In the genomic region with DNA sequence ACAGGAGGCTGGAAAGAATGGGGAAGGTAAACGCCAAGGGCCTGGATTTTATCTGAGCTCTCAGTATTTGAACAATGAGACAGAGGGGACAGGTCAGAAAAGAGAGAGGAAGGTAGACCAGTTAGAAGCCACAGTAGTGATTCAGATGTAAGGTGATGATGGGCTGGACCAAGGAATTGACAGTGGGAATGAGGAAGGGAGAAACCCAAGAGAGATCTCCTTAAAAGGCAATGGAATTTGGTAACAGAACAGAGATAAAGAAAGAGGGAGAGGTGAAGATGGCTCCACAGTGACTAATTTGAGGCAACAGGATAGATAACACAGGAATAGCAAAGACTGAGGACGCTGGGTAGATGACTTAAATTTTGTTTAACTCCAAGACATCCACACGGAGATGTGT, we compare ENCODE assay signal across 1 cellular context.
TF ChIP-seq lines count a peak whose summit lies in the region.

No MANE protein-coding gene starts in this region.

TF ChIP-seq in H1, 55 proteins besides CTCF, POLR2A, EP300 and RAD21:
- TF ChIP-seq SRF (IDR thresholded peaks at IDR 0.05; ENCODE audit: low read depth, low read length), result peak; percentile 94
- TF ChIP-seq, protein P1, sequence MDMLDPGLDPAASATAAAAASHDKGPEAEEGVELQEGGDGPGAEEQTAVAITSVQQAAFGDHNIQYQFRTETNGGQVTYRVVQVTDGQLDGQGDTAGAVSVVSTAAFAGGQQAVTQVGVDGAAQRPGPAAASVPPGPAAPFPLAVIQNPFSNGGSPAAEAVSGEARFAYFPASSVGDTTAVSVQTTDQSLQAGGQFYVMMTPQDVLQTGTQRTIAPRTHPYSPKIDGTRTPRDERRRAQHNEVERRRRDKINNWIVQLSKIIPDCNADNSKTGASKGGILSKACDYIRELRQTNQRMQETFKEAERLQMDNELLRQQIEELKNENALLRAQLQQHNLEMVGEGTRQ (IDR thresholded peaks at IDR 0.05; ENCODE audit: low read length), result no peak
- TF ChIP-seq HDAC2 (IDR thresholded peaks at IDR 0.05; ENCODE audit: borderline replicate concordance in 1 of 2, low read depth in 2 of 2, low read length in 2 of 2), result no peak
